3 cellular contexts compared by ENCODE assay signal in the genomic region with DNA sequence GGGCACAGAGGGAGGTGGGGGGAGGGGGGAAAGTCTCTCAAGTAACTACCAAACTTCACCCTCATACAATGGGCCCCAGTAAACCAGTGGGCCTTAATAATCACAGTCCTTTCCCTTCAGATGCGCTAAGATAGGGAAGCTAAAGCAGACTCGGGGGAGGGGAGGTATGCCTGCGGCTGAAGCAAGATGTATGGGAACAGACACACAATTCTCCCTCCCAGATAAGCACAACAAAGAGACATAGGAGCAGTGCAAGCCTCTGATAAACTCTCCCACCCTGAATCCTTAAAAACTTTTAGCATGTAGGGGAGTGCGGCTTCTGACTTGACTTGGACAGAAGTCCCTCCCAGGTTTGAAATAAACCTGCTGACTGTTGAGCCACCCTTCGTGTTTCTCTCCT. TPM values are rescaled to one million over a fixed set of nuclear protein-coding genes. Genes with fewer than 3 reads are reported as not detected.
"Had no signal": no experiment of that assay in that cellular context is flagged by ENCODE, and none has a peak within 500 bp of the region (broad histone marks: within the 10 kb centered on the region; RNA-seq: fewer than 3 reads in every experiment).

No MANE protein-coding gene starts in this region.

RNA-seq across cellular contexts. Expression of a gene that starts 54.7 kb away (rescaled TPM):
- total RNA-seq: NCI-H460, Right ventricle myocardium superior, SJSA1 had no signal
